Comparison of ENCODE assay signal across 8 cellular contexts in genomic region chr1:62407398-62408009, GRCh38. TPM values are rescaled to one million over a fixed set of nuclear protein-coding genes. Genes with fewer than 3 reads are reported as not detected.
DNase-seq lines count a peak whose midpoint lies in the region; ATAC-seq and TF ChIP-seq lines count a peak whose summit lies in the region.

No MANE protein-coding gene starts in this region.

- no peaks in the 10 kb centered on the region for H3K9me3 Mint-ChIP-seq in naive thymus-derived CD8-positive, alpha-beta T cell

- H3K4me1 ChIP-seq in A673 (ENCODE audit: insufficient read depth, low read length, poor library complexity, severe bottlenecking) = no peaks in the 10 kb centered on the region

- intact Hi-C loops in A673 (cut with micrococcal nuclease; ENCODE audit: unreplicated experiment) = loop anchor here (1.0 to 5.0 kb wide), 2 partner anchors 135 to 232 kb away; no protein-coding TSS in a partner anchor

- no peaks in the 10 kb centered on the region for H3K36me3 Mint-ChIP-seq in naive thymus-derived CD8-positive, alpha-beta T cell

- ATAC-seq in naive thymus-derived CD8-positive, alpha-beta T cell = peak; percentile 39 to 46
- no peak for ATAC-seq in HG03432 (IDR thresholded peaks at IDR 0.05; ENCODE audit: unreplicated experiment)
- ATAC-seq in HG03139 (IDR thresholded peaks at IDR 0.05; ENCODE audit: unreplicated experiment) = no peak

- peak; percentile 87 for TF ChIP-seq CTCF in A673 (conservative IDR thresholded peaks at IDR 0.05; ENCODE audit: low read depth, low read length)
- peak; percentile 74 for TF ChIP-seq CTCF in epithelial cell of proximal tubule (conservative IDR thresholded peaks at IDR 0.05; ENCODE audit: low read depth, low read length)

- no peaks in the 10 kb centered on the region for H3K9me3 ChIP-seq in A673 (ENCODE audit: low read depth, low read length, poor library complexity, severe bottlenecking)

- no peaks in the 10 kb centered on the region for H3K27me3 Mint-ChIP-seq in naive thymus-derived CD8-positive, alpha-beta T cell

- DNase-seq in A673 (ENCODE audit: low spot score) = peak; percentile 73
- DNase-seq in GM03348 (ENCODE audit: low spot score) = peak; percentile 72
- peak; percentile 58 for DNase-seq in LoVo (ENCODE audit: low spot score)
- DNase-seq in RPMI7951 (ENCODE audit: low read depth) = peak; percentile 51
- DNase-seq in epithelial cell of proximal tubule (ENCODE audit: low read depth) = no peak
- DNase-seq in naive thymus-derived CD8-positive, alpha-beta T cell = peak in 6 of 10 donors; percentile 5 to 58 (median 40)

- H3K4me1 Mint-ChIP-seq in naive thymus-derived CD8-positive, alpha-beta T cell = no peaks in the 10 kb centered on the region

- CTCF ChIA-PET in A673 (lab: Charles Lee) = interaction anchor here (0.5 to 0.7 kb wide), 2 partner anchors 232 to 1107 kb away, joined by 3 to 4 read pairs; no protein-coding TSS in a partner anchor

- H3K4me3 Mint-ChIP-seq in naive thymus-derived CD8-positive, alpha-beta T cell = no peak overlapping the region

- H3K36me3 ChIP-seq in A673 (ENCODE audit: insufficient read depth, low read length, poor library complexity, severe bottlenecking) = no peaks in the 10 kb centered on the region

- no TSS peak for BruUV-seq in A673 (replicated peaks; lab: Mats Ljungman, UMichigan)

- POLR2A ChIA-PET in A673 (lab: Charles Lee; ENCODE audit: low non-redundant PET) = no interaction called here
- POLR2A ChIA-PET in naive thymus-derived CD8-positive, alpha-beta T cell (lab: Charles Lee) = no interaction called here

- H3K27ac ChIP-seq in A673 (ENCODE audit: low read depth, low read length, poor library complexity, severe bottlenecking) = no peak overlapping the region

- no peak overlapping the region for H3K4me3 ChIP-seq in A673 (ENCODE audit: low read depth, low read length, poor library complexity, severe bottlenecking)
- H3K4me3 ChIP-seq in epithelial cell of proximal tubule (ENCODE audit: low read depth, low read length) = no peak overlapping the region

- peaks cover 3% of the 10 kb centered on the region for H3K27me3 ChIP-seq in A673 (replicated peaks; ENCODE audit: insufficient read depth, low read depth, low read length, poor library complexity)

- H3K27ac Mint-ChIP-seq in naive thymus-derived CD8-positive, alpha-beta T cell = no peak overlapping the region

RNA-seq across cellular contexts. Expression of gene USP1, which starts 29.3 kb away (rescaled TPM):
- total RNA-seq in A673 (2021) (85.9 and 90.0 TPM in 2 replicates), epithelial cell of proximal tubule (43.2 and 52.9 TPM in 2 replicates)
- 70.8 and 72.9 TPM in 2 replicates for total RNA-seq in RPMI7951 (2014; rRNA removed; shearing (Covaris generic))
- 10 to 100 TPM; 37.5 to 39.1 TPM for total RNA-seq in naive thymus-derived CD8-positive, alpha-beta T cell
- 10 to 100 TPM; 22.2 to 25.5 (median 24.6) TPM for polyA plus RNA-seq in naive thymus-derived CD8-positive, alpha-beta T cell

Comparison
In these comparisons a context has a peak if more than half of its experiments do, and no peak if none do; other contexts are left out.
1. ATAC-seq: peak in naive thymus-derived CD8-positive, alpha-beta T cell (2 of 2); none in HG03432 (single experiment) and HG03139 (single experiment).